In the genomic region with DNA sequence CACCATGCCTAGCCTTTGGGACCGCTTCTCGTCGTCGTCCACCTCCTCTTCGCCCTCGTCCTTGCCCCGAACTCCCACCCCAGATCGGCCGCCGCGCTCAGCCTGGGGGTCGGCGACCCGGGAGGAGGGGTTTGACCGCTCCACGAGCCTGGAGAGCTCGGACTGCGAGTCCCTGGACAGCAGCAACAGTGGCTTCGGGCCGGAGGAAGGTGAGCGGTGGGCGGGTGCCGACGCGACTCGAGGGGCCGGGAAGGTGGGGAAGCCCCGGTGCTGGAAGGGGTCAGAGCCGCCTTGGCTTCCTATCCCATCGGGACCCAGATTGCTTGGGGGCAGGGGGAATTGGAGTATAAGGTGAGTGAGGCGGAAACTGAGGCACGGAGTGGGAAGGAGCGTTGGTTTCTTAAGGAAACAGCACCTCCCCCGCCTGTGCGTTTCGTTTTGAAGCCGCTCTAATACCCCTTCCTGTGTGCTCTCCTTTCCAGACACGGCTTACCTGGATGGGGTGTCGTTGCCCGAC, we compare ENCODE assay signal across 1 cellular context.
TF ChIP-seq lines count a peak whose summit lies in the region.

No MANE protein-coding gene starts in this region.

TF ChIP-seq in K562, 482 proteins besides CTCF, POLR2A, EP300 and RAD21 (continued from another document and continues in another):
- TF ChIP-seq, protein P1, sequence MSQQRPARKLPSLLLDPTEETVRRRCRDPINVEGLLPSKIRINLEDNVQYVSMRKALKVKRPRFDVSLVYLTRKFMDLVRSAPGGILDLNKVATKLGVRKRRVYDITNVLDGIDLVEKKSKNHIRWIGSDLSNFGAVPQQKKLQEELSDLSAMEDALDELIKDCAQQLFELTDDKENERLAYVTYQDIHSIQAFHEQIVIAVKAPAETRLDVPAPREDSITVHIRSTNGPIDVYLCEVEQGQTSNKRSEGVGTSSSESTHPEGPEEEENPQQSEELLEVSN (IDR thresholded peaks at IDR 0.05; ENCODE audit: borderline replicate concordance in 1 of 2, extremely low read depth in 1 of 2, insufficient read depth in 1 of 2, insufficient read length in 1 of 2, low read depth in 1 of 2, low read length in 1 of 2, poor library complexity in 1 of 2, severe bottlenecking in 1 of 2) = no peak
- TF ChIP-seq, protein P2, sequence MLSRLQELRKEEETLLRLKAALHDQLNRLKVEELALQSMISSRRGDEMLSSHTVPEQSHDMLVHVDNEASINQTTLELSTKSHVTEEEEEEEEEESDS (CRISPR knock-in tag; IDR thresholded peaks at IDR 0.05) = no peak
- TF ChIP-seq XRCC3 (IDR thresholded peaks at IDR 0.05) = no peak
- TF ChIP-seq CREBBP (IDR thresholded peaks at IDR 0.05; ENCODE audit: low read depth, low read length) = no peak
- 0 out of 2 replicates have a peak, but pooled peaks have one; percentile 48 for TF ChIP-seq PRMT5 (CRISPR knock-in tag; IDR thresholded peaks at IDR 0.05)
- no peak for TF ChIP-seq ZKSCAN8 (CRISPR knock-in tag; IDR thresholded peaks at IDR 0.05)
- peak; percentile 54 for TF ChIP-seq SRSF7 (optimal IDR thresholded peaks at IDR 0.05; ENCODE audit: low read depth, low read length)
- TF ChIP-seq SMARCC2 (IDR thresholded peaks at IDR 0.05; ENCODE audit: low read depth) = peak; percentile 43; the same call in 1 of the 2 replicates
- TF ChIP-seq ZNF224 (CRISPR knock-in tag; IDR thresholded peaks at IDR 0.05) = 0 out of 2 replicates have a peak, but pooled peaks have one; percentile 17
- no peak for TF ChIP-seq ETV6 (IDR thresholded peaks at IDR 0.05; ENCODE audit: borderline replicate concordance in 1 of 2, low read depth in 2 of 2, low read length in 1 of 2)
- TF ChIP-seq ETV6 (CRISPR knock-in tag; IDR thresholded peaks at IDR 0.05; ENCODE audit: borderline replicate concordance) = no peak
- TF ChIP-seq, protein P3, sequence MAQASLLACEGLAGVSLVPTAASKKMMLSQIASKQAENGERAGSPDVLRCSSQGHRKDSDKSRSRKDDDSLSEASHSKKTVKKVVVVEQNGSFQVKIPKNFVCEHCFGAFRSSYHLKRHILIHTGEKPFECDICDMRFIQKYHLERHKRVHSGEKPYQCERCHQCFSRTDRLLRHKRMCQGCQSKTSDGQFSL (CRISPR knock-in tag; IDR thresholded peaks at IDR 0.05) = no peak
- TF ChIP-seq, protein P3 (tag; IDR thresholded peaks at IDR 0.05) = no peak
- TF ChIP-seq ZNF79 (CRISPR knock-in tag; IDR thresholded peaks at IDR 0.05; ENCODE audit: low read depth) = no peak
- TF ChIP-seq MAZ (CRISPR knock-in tag; conservative IDR thresholded peaks at IDR 0.05 in 1 of 2, IDR thresholded peaks at IDR 0.05 in 1 of 2) = no peak
- TF ChIP-seq DNMT1 (IDR thresholded peaks at IDR 0.05) = no peak
- TF ChIP-seq NCOA2 (IDR thresholded peaks at IDR 0.05; ENCODE audit: partially characterized antibody in 2 of 2) = no peak
- TF ChIP-seq SETDB1 (IDR thresholded peaks at IDR 0.05; ENCODE audit: low read length) = no peak
- TF ChIP-seq MAFF (IDR thresholded peaks at IDR 0.05; ENCODE audit: low read length) = no peak
- TF ChIP-seq ZNF507 (tag; conservative IDR thresholded peaks at IDR 0.05) = no peak
- TF ChIP-seq RBM22 (IDR thresholded peaks at IDR 0.05; ENCODE audit: low read depth, low read length, poor library complexity, severe bottlenecking) = peak; percentile 98
- no peak for TF ChIP-seq MEF2D (tag; conservative IDR thresholded peaks at IDR 0.05; ENCODE audit: low read depth)
- TF ChIP-seq, protein P4, sequence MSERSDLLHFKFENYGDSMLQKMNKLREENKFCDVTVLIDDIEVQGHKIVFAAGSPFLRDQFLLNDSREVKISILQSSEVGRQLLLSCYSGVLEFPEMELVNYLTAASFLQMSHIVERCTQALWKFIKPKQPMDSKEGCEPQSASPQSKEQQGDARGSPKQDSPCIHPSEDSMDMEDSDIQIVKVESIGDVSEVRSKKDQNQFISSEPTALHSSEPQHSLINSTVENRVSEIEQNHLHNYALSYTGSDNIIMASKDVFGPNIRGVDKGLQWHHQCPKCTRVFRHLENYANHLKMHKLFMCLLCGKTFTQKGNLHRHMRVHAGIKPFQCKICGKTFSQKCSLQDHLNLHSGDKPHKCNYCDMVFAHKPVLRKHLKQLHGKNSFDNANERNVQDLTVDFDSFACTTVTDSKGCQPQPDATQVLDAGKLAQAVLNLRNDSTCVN (CRISPR knock-in tag; IDR thresholded peaks at IDR 0.05) = no peak
- no peak for TF ChIP-seq BACH1 (tag; IDR thresholded peaks at IDR 0.05)
- no peak; the same call in 1 of the 2 replicates for TF ChIP-seq LCOR (CRISPR knock-in tag; IDR thresholded peaks at IDR 0.05)
- no peak for TF ChIP-seq SRSF9 (IDR thresholded peaks at IDR 0.05; ENCODE audit: borderline replicate concordance, low read depth, low read length)
- TF ChIP-seq, protein P5, sequence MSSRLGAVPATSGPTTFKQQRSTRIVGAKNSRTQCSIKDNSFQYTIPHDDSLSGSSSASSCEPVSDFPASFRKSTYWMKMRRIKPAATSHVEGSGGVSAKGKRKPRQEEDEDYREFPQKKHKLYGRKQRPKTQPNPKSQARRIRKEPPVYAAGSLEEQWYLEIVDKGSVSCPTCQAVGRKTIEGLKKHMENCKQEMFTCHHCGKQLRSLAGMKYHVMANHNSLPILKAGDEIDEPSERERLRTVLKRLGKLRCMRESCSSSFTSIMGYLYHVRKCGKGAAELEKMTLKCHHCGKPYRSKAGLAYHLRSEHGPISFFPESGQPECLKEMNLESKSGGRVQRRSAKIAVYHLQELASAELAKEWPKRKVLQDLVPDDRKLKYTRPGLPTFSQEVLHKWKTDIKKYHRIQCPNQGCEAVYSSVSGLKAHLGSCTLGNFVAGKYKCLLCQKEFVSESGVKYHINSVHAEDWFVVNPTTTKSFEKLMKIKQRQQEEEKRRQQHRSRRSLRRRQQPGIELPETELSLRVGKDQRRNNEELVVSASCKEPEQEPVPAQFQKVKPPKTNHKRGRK (tag; IDR thresholded peaks at IDR 0.05) = no peak
- TF ChIP-seq SMAD3 (CRISPR knock-in tag; conservative IDR thresholded peaks at IDR 0.05) = no peak
- TF ChIP-seq, protein P6, sequence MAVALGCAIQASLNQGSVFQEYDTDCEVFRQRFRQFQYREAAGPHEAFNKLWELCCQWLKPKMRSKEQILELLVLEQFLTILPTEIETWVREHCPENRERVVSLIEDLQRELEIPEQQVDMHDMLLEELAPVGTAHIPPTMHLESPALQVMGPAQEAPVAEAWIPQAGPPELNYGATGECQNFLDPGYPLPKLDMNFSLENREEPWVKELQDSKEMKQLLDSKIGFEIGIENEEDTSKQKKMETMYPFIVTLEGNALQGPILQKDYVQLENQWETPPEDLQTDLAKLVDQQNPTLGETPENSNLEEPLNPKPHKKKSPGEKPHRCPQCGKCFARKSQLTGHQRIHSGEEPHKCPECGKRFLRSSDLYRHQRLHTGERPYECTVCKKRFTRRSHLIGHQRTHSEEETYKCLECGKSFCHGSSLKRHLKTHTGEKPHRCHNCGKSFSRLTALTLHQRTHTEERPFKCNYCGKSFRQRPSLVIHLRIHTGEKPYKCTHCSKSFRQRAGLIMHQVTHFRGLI (CRISPR knock-in tag; IDR thresholded peaks at IDR 0.05) = no peak
- no peak for TF ChIP-seq ZNF140 (CRISPR knock-in tag; IDR thresholded peaks at IDR 0.05)
- TF ChIP-seq PYGO2 (tag; IDR thresholded peaks at IDR 0.05) = no peak
- TF ChIP-seq, protein P7, sequence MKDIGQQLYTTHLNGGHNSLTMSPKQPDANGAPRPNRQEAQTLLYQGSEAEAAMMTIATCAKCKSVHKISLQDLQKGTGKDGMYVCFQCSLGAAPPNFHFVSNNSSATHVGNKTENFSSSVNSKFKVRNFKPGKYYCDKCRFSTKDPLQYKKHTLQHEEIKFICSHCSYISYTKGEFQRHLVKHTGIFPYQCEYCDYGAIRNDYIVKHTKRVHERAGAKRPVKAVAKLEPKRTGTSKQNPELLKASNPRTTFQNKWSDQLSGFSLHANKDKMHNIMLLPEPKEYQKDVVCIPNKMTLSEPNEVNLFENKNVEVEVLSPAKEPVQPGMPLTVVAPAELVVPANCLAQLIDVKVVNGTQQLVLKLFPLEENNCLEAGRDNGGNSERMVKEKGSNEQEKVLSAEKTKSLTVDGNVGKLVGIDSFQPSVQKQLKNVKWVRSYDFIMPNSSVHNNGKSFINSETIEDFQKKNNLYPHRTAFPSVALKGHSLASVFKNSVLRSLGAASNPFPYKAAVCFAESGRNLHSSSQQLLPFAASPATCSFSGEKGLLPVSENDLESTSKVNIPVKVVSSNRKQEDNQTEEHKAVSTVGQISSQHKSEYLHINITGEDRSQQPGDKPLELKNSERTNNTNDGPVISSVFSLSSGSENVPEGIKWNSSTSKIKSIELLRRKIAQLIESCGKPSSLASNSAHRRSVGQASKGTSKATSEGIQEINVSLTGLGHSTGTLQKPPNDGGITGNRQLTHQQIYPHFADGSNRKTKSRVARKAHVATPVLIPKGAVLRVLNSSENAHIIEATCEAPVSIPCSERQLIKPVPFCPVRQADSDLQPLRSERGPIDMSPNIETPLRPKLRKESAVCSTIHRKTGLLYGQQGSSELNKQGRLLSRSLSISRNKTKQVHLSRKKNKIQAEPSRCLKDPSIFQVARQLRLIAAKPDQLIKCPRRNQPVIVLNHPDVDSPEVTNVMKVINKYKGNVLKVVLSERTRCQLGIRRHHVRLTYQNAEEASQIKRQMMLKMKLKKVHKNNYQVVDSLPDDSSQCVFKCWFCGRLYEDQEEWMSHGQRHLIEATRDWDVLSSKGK (CRISPR knock-in tag; IDR thresholded peaks at IDR 0.05) = no peak; the same call in 1 of the 2 replicates
- TF ChIP-seq, protein P8, sequence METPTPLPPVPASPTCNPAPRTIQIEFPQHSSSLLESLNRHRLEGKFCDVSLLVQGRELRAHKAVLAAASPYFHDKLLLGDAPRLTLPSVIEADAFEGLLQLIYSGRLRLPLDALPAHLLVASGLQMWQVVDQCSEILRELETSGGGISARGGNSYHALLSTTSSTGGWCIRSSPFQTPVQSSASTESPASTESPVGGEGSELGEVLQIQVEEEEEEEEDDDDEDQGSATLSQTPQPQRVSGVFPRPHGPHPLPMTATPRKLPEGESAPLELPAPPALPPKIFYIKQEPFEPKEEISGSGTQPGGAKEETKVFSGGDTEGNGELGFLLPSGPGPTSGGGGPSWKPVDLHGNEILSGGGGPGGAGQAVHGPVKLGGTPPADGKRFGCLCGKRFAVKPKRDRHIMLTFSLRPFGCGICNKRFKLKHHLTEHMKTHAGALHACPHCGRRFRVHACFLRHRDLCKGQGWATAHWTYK (CRISPR knock-in tag; IDR thresholded peaks at IDR 0.05) = no peak
- TF ChIP-seq, protein P9, sequence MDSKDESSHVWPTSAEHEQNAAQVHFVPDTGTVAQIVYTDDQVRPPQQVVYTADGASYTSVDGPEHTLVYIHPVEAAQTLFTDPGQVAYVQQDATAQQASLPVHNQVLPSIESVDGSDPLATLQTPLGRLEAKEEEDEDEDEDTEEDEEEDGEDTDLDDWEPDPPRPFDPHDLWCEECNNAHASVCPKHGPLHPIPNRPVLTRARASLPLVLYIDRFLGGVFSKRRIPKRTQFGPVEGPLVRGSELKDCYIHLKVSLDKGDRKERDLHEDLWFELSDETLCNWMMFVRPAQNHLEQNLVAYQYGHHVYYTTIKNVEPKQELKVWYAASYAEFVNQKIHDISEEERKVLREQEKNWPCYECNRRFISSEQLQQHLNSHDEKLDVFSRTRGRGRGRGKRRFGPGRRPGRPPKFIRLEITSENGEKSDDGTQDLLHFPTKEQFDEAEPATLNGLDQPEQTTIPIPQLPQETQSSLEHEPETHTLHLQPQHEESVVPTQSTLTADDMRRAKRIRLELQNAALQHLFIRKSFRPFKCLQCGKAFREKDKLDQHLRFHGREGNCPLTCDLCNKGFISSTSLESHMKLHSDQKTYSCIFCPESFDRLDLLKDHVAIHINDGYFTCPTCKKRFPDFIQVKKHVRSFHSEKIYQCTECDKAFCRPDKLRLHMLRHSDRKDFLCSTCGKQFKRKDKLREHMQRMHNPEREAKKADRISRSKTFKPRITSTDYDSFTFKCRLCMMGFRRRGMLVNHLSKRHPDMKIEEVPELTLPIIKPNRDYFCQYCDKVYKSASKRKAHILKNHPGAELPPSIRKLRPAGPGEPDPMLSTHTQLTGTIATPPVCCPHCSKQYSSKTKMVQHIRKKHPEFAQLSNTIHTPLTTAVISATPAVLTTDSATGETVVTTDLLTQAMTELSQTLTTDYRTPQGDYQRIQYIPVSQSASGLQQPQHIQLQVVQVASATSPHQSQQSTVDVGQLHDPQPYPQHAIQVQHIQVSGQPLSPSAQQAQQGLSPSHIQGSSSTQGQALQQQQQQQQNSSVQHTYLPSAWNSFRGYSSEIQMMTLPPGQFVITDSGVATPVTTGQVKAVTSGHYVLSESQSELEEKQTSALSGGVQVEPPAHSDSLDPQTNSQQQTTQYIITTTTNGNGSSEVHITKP (IDR thresholded peaks at IDR 0.05; ENCODE audit: partially characterized antibody) = no peak
- TF ChIP-seq NUFIP1 (IDR thresholded peaks at IDR 0.05; ENCODE audit: partially characterized antibody) = no peak
- no peak for TF ChIP-seq MYNN (IDR thresholded peaks at IDR 0.05)
- TF ChIP-seq MYNN (CRISPR knock-in tag; IDR thresholded peaks at IDR 0.05) = no peak
- TF ChIP-seq SIRT6 (IDR thresholded peaks at IDR 0.05; ENCODE audit: low read depth, low read length) = peak; percentile 93
- TF ChIP-seq, protein P10, sequence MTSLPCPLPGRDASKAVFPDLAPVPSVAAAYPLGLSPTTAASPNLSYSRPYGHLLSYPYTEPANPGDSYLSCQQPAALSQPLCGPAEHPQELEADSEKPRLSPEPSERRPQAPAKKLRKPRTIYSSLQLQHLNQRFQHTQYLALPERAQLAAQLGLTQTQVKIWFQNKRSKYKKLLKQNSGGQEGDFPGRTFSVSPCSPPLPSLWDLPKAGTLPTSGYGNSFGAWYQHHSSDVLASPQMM (CRISPR knock-in tag; IDR thresholded peaks at IDR 0.05) = no peak
- no peak for TF ChIP-seq HNRNPH1 (optimal IDR thresholded peaks at IDR 0.05; ENCODE audit: low read depth, low read length)
- no peak for TF ChIP-seq NRF1 (conservative IDR thresholded peaks at IDR 0.05 in 1 of 2, IDR thresholded peaks at IDR 0.05 in 1 of 2)
- TF ChIP-seq SMARCB1 (IDR thresholded peaks at IDR 0.05; ENCODE audit: insufficient read length, low read depth) = no peak
- no peak for TF ChIP-seq NR2F6 (CRISPR knock-in tag; IDR thresholded peaks at IDR 0.05)
- no peak for TF ChIP-seq CBX2 (IDR thresholded peaks at IDR 0.05; ENCODE audit: insufficient read depth, low read length, poor library complexity, severe bottlenecking)
- no peak for TF ChIP-seq ATF7 (IDR thresholded peaks at IDR 0.05)
- 0 out of 2 replicates have a peak, but pooled peaks have one; percentile 81 for TF ChIP-seq RBM15 (IDR thresholded peaks at IDR 0.05; ENCODE audit: insufficient read depth, low read length)
- TF ChIP-seq ZNF583 (CRISPR knock-in tag; IDR thresholded peaks at IDR 0.05) = no peak
- no peak for TF ChIP-seq SPI1 (IDR thresholded peaks at IDR 0.05; ENCODE audit: borderline replicate concordance, low read depth, low read length)
- TF ChIP-seq ZNF561 (CRISPR knock-in tag; conservative IDR thresholded peaks at IDR 0.05) = no peak
